25 cellular contexts compared by ENCODE assay signal in genomic region chr17:64040201-64040600, GRCh38. TPM values are rescaled to one million over a fixed set of nuclear protein-coding genes. Genes with fewer than 3 reads are reported as not detected.
"Had no signal": no experiment of that assay in that cellular context is flagged by ENCODE, and none has a peak within 500 bp of the region (broad histone marks: within the 10 kb centered on the region; RNA-seq: fewer than 3 reads in every experiment).

No MANE protein-coding gene starts in this region.

- H3K9me3 Mint-ChIP-seq: activated B cell treated with CpG ODN at 0.5 μM for 24 hours; activated naive CD4-positive, alpha-beta T cell treated with anti-CD3 and anti-CD28 coated beads, Interleukin-2, amount 10 ng/mL, durations not matched to agents 7 days and 5 days; activated T-cell treated with anti-CD3 and anti-CD28 coated beads, Interleukin-2, amount 50 U/mL, for 24 hours; natural killer cell; stimulated activated naive CD8-positive, alpha-beta T cell treated with anti-CD3 and anti-CD28 coated beads, Interleukin-15, amount 100 ng/mL, for 72 hours had no signal

- H3K27me3 Mint-ChIP-seq: activated B cell treated with CpG ODN at 0.5 μM for 24 hours; activated CD4-positive, alpha-beta T cell treated with anti-CD3 and anti-CD28 coated beads for 36 hours; activated naive CD4-positive, alpha-beta T cell treated with anti-CD3 and anti-CD28 coated beads, Interleukin-2, amount 10 ng/mL, durations not matched to agents 7 days and 5 days; activated T-cell treated with anti-CD3 and anti-CD28 coated beads, Interleukin-2, amount 50 U/mL, for 24 hours; stimulated activated naive CD8-positive, alpha-beta T cell treated with anti-CD3 and anti-CD28 coated beads, Interleukin-15, amount 100 ng/mL, for 72 hours had no signal

- DNase-seq: activated B cell treated with CpG ODN at 0.5 μM for 24 hours; activated CD4-positive, alpha-beta T cell treated with anti-CD3 and anti-CD28 coated beads for 36 hours; activated CD4-positive, alpha-beta T cell treated with anti-CD3 and anti-CD28 coated beads, Interleukin-2, amount 50 U/mL, for 4 hours; activated CD8-positive, alpha-beta memory T cell treated with anti-CD3 and anti-CD28 coated beads for 24 hours; activated CD8-positive, alpha-beta memory T cell treated with anti-CD3 and anti-CD28 coated beads, Interleukin-2, amount 50 U/mL, for 4 hours; activated effector memory CD4-positive, alpha-beta T cell treated with Interleukin-2 at 50 U/mL for 16 hours; activated naive CD4-positive, alpha-beta T cell treated with anti-CD3 and anti-CD28 coated beads, Interleukin-2, amount 10 ng/mL, durations not matched to agents 7 days and 5 days; activated T-cell treated with anti-CD3 and anti-CD28 coated beads, Interleukin-2, amount 50 U/mL, for 24 hours; amygdala; cerebellar nuclear complex; effector CD4-positive, alpha-beta T cell; foreskin keratinocyte; kidney; left lung; natural killer cell; ovary; psoas muscle; stimulated activated CD4-positive, alpha-beta T cell treated with anti-CD3 and anti-CD28 coated beads, Interleukin-1b, Interleukin-23, amount 100 ng/mL, for 48 hours; stimulated activated naive CD8-positive, alpha-beta T cell treated with anti-CD3 and anti-CD28 coated beads, Interleukin-15, amount 100 ng/mL, for 72 hours; trophoblast cell; uterus had no signal

- H3K27me3 ChIP-seq: foreskin keratinocyte, left lung, ovary, right atrium auricular region, suprapubic skin, uterus had no signal

- H3K4me3 Mint-ChIP-seq: activated B cell treated with CpG ODN at 0.5 μM for 24 hours; activated CD4-positive, alpha-beta T cell treated with anti-CD3 and anti-CD28 coated beads for 36 hours; activated naive CD4-positive, alpha-beta T cell treated with anti-CD3 and anti-CD28 coated beads, Interleukin-2, amount 10 ng/mL, durations not matched to agents 7 days and 5 days; activated T-cell treated with anti-CD3 and anti-CD28 coated beads, Interleukin-2, amount 50 U/mL, for 24 hours; natural killer cell; stimulated activated naive CD8-positive, alpha-beta T cell treated with anti-CD3 and anti-CD28 coated beads, Interleukin-15, amount 100 ng/mL, for 72 hours had no signal

- H3K4me1 Mint-ChIP-seq: activated B cell treated with CpG ODN at 0.5 μM for 24 hours had no signal

- H3K27ac ChIP-seq: foreskin keratinocyte, left lung, ovary, psoas muscle, right atrium auricular region, suprapubic skin, uterus had no signal

- H3K4me1 ChIP-seq: foreskin keratinocyte, left lung, psoas muscle, right atrium auricular region, suprapubic skin, uterus had no signal

- H3K9me3 ChIP-seq: left lung, ovary, psoas muscle, right atrium auricular region, suprapubic skin, uterus had no signal

- H3K36me3 ChIP-seq: ovary, uterus had no signal

- H3K27ac Mint-ChIP-seq: activated B cell treated with CpG ODN at 0.5 μM for 24 hours; activated CD4-positive, alpha-beta T cell treated with anti-CD3 and anti-CD28 coated beads for 36 hours; activated naive CD4-positive, alpha-beta T cell treated with anti-CD3 and anti-CD28 coated beads, Interleukin-2, amount 10 ng/mL, durations not matched to agents 7 days and 5 days; activated T-cell treated with anti-CD3 and anti-CD28 coated beads, Interleukin-2, amount 50 U/mL, for 24 hours; natural killer cell had no signal

- ATAC-seq: activated CD4-positive, alpha-beta T cell treated with anti-CD3 and anti-CD28 coated beads for 36 hours; foreskin keratinocyte; left lung; natural killer cell; psoas muscle; stimulated activated naive CD8-positive, alpha-beta T cell treated with anti-CD3 and anti-CD28 coated beads, Interleukin-15, amount 100 ng/mL, for 72 hours had no signal

- H3K4me3 ChIP-seq: left lung, lung, ovary, psoas muscle, right atrium auricular region, suprapubic skin, uterus had no signal

RNA-seq across cellular contexts. Expression of gene PRR29, which starts 42.0 kb away (rescaled TPM):
- total RNA-seq: activated B cell treated with CpG ODN at 0.5 μM for 24 hours, foreskin keratinocyte, skeletal muscle tissue had no signal
